In the genomic region with DNA sequence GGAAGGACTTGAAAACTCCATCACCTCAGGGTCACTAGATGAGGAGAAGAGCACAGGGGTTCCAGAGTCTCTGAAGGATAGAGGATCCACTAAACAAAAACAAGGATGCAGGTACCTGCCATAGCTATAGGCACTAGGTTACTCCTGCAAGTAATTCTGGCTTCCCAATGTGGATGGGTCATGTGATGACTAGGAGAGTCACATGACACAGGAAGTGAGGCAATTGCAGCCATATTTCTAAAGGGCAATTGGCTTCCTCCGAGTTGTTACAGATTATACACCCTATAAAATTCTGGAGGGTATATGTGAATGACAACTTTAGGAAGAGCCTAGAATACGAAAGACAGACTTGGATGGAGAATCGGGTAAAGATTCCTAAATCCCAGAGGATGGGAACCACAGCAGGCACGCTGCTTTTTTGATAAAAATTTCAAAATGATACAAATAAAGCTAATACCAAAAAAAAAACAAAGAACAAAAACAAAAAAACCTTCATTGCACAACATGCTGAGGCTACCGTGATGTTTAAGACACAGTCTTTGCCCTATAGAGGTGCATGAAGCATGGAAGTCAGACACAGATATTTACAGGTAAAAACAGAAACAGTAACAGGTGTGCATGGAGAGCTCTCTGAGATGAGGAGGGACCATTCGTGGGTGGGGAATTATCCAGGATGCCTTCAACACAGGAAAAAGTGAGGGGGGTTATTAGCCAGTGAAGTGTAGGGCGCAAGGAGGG, we compare ENCODE assay signal across 1 cellular context.
A peak's percentile ranks its signal among the peaks of the same experiment; 100 is the strongest.
TF ChIP-seq lines count a peak whose summit lies in the region.

No MANE protein-coding gene starts in this region.

TF ChIP-seq in K562, 482 proteins besides CTCF, POLR2A, EP300 and RAD21 (continued from another document and continues in another):
- TF ChIP-seq CSDE1 (IDR thresholded peaks at IDR 0.05) (no peak), CHD7 (IDR thresholded peaks at IDR 0.05; ENCODE audit: low read depth, low read length) (no peak), ZKSCAN1 (IDR thresholded peaks at IDR 0.05; ENCODE audit: low read depth, low read length) (no peak), IRF2 (CRISPR knock-in tag; IDR thresholded peaks at IDR 0.05) (no peak), CEBPG (CRISPR knock-in tag; IDR thresholded peaks at IDR 0.05) (no peak), CEBPG (tag; conservative IDR thresholded peaks at IDR 0.05 in 1 of 2, IDR thresholded peaks at IDR 0.05 in 1 of 2) (peak in 1 of 2 experiments; percentile 59; a peak in 1 of 4 replicates), ZNF133 (CRISPR knock-in tag; IDR thresholded peaks at IDR 0.05) (no peak), GTF2F1 (IDR thresholded peaks at IDR 0.05; ENCODE audit: low read depth, low read length) (no peak), FOXA3 (CRISPR knock-in tag; conservative IDR thresholded peaks at IDR 0.05 in 1 of 2, IDR thresholded peaks at IDR 0.05 in 1 of 2) (no peak), ZNF408 (CRISPR knock-in tag; IDR thresholded peaks at IDR 0.05; ENCODE audit: low read depth) (no peak), TRIM25 (IDR thresholded peaks at IDR 0.05; ENCODE audit: borderline replicate concordance) (no peak), ZNF23 (CRISPR knock-in tag; IDR thresholded peaks at IDR 0.05) (no peak), GATAD2A (IDR thresholded peaks at IDR 0.05) (no peak), ZBTB17 (CRISPR knock-in tag; IDR thresholded peaks at IDR 0.05) (no peak), RBM34 (IDR thresholded peaks at IDR 0.05; ENCODE audit: borderline replicate concordance, insufficient read depth, low read length) (no peak), EGR1 (conservative IDR thresholded peaks at IDR 0.05) (no peak), E2F3 (CRISPR knock-in tag; IDR thresholded peaks at IDR 0.05) (no peak), SAP30 (IDR thresholded peaks at IDR 0.05; ENCODE audit: borderline replicate concordance, insufficient read depth, low read depth, low read length, poor library complexity, severe bottlenecking) (no peak)
- TF ChIP-seq, protein P1, sequence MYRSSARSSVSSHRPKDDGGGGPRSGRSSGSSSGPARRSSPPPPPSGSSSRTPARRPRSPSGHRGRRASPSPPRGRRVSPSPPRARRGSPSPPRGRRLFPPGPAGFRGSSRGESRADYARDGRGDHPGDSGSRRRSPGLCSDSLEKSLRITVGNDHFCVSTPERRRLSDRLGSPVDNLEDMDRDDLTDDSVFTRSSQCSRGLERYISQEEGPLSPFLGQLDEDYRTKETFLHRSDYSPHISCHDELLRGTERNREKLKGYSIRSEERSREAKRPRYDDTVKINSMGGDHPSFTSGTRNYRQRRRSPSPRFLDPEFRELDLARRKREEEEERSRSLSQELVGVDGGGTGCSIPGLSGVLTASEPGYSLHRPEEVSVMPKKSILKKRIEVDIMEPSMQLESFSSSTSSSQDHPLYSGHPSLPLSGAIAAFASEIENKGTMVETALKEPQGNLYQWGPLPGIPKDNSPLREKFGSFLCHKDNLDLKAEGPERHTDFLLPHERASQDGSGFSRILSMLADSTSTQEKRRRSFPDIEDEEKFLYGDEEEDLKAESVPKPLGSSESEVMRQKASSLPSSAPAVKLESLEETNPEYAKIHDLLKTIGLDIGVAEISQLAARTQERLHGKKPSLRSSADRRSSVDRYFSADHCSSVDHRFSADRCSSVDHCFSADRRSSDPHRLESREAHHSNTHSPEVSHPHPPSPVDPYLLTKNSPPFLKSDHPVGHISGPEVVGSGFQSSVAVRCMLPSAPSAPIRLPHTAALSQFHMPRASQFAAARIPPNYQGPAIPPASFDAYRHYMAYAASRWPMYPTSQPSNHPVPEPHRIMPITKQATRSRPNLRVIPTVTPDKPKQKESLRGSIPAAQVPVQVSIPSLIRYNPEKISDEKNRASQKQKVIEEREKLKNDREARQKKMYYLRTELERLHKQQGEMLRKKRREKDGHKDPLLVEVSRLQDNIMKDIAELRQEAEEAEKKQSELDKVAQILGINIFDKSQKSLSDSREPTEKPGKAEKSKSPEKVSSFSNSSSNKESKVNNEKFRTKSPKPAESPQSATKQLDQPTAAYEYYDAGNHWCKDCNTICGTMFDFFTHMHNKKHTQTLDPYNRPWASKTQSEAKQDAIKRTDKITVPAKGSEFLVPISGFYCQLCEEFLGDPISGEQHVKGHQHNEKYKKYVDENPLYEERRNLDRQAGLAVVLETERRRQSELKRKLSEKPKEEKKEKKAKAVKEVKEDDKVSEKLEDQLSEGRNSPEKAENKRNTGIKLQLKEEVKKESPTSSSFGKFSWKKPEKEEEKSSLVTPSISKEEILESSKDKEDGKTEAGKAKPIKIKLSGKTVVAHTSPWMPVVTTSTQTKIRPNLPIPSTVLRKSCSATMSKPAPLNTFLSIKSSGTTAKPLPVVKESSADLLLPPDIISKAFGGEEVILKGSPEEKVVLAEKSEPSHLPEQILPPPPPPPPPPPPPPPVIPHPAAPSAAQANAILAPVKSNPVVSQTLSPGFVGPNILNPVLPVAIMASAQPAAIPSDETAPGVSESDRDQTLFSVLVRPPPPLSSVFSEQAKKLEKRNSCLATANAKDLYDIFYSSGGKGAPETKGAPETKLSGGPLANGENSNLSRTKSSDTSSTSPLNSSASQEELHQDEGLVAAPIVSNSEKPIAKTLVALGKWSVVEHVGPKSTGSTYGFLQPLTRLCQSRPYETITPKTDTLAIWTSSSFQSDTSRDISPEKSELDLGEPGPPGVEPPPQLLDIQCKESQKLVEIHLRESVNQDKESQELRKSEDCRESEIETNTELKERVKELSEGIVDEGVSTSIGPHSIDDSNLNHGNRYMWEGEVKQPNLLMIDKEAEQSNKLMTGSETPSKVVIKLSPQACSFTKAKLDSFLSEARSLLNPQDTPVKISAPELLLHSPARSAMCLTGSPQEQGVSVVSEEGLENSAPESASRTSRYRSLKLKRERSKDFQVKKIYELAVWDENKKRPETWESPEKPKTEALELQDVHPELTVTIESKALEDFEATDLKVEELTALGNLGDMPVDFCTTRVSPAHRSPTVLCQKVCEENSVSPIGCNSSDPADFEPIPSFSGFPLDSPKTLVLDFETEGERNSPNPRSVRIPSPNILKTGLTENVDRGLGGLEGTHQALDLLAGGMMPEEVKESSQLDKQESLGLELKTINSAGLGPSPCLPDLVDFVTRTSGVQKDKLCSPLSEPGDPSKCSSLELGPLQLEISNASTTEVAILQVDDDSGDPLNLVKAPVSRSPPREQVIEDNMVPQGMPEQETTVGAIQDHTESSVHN (IDR thresholded peaks at IDR 0.05; ENCODE audit: borderline replicate concordance in 1 of 2, low read depth in 1 of 2), result no peak
- TF ChIP-seq, protein P2, sequence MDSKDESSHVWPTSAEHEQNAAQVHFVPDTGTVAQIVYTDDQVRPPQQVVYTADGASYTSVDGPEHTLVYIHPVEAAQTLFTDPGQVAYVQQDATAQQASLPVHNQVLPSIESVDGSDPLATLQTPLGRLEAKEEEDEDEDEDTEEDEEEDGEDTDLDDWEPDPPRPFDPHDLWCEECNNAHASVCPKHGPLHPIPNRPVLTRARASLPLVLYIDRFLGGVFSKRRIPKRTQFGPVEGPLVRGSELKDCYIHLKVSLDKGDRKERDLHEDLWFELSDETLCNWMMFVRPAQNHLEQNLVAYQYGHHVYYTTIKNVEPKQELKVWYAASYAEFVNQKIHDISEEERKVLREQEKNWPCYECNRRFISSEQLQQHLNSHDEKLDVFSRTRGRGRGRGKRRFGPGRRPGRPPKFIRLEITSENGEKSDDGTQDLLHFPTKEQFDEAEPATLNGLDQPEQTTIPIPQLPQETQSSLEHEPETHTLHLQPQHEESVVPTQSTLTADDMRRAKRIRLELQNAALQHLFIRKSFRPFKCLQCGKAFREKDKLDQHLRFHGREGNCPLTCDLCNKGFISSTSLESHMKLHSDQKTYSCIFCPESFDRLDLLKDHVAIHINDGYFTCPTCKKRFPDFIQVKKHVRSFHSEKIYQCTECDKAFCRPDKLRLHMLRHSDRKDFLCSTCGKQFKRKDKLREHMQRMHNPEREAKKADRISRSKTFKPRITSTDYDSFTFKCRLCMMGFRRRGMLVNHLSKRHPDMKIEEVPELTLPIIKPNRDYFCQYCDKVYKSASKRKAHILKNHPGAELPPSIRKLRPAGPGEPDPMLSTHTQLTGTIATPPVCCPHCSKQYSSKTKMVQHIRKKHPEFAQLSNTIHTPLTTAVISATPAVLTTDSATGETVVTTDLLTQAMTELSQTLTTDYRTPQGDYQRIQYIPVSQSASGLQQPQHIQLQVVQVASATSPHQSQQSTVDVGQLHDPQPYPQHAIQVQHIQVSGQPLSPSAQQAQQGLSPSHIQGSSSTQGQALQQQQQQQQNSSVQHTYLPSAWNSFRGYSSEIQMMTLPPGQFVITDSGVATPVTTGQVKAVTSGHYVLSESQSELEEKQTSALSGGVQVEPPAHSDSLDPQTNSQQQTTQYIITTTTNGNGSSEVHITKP (IDR thresholded peaks at IDR 0.05; ENCODE audit: partially characterized antibody), result peak; percentile 93
